2 cellular contexts compared by ENCODE assay signal in the genomic region with DNA sequence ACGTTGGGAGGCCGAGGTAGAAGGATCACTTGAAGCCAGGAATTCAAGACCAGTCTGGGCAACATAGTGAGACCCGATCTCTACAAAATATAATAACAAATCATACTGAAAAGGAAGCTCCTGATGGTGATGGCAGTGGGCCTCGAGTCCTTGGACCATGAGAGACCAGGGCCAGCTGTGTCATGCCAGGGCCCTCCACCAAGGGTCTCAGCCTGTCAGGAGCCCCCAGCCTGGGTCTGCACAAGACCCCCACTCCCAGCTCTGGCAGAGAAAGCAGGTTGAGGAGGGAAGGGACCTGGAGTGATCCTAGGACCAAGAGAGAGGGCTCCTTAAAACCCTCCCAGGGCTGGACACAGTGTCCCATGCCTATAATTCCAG.
A peak's percentile ranks its signal among the peaks of the same experiment; 100 is the strongest.
TF ChIP-seq lines count a peak whose summit lies in the region.

No MANE protein-coding gene starts in this region.

TF ChIP-seq in GM12891, 5 proteins besides CTCF, POLR2A, EP300 and RAD21:
- TF ChIP-seq PAX5 (IDR thresholded peaks at IDR 0.05; ENCODE audit: insufficient read depth, low read length, severe bottlenecking) (no peak), POLR2AphosphoS5 (IDR thresholded peaks at IDR 0.05; ENCODE audit: low read depth, low read length) (0 out of 2 replicates have a peak, but pooled peaks have one; percentile 7)
TF ChIP-seq in GM12891: peak in this region for 1.

TF ChIP-seq in K562, 482 proteins besides CTCF, POLR2A, EP300 and RAD21:
- TF ChIP-seq, protein P1, sequence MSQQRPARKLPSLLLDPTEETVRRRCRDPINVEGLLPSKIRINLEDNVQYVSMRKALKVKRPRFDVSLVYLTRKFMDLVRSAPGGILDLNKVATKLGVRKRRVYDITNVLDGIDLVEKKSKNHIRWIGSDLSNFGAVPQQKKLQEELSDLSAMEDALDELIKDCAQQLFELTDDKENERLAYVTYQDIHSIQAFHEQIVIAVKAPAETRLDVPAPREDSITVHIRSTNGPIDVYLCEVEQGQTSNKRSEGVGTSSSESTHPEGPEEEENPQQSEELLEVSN (IDR thresholded peaks at IDR 0.05; ENCODE audit: borderline replicate concordance in 1 of 2, extremely low read depth in 1 of 2, insufficient read depth in 1 of 2, insufficient read length in 1 of 2, low read depth in 1 of 2, low read length in 1 of 2, poor library complexity in 1 of 2, severe bottlenecking in 1 of 2), result peak in 1 of 2 experiments; percentile 0
- TF ChIP-seq VEZF1 (CRISPR knock-in tag; IDR thresholded peaks at IDR 0.05) (no peak), NR2F6 (CRISPR knock-in tag; IDR thresholded peaks at IDR 0.05) (0 out of 2 replicates have a peak, but pooled peaks have one; percentile 6)
- TF ChIP-seq, protein P2, sequence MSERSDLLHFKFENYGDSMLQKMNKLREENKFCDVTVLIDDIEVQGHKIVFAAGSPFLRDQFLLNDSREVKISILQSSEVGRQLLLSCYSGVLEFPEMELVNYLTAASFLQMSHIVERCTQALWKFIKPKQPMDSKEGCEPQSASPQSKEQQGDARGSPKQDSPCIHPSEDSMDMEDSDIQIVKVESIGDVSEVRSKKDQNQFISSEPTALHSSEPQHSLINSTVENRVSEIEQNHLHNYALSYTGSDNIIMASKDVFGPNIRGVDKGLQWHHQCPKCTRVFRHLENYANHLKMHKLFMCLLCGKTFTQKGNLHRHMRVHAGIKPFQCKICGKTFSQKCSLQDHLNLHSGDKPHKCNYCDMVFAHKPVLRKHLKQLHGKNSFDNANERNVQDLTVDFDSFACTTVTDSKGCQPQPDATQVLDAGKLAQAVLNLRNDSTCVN (CRISPR knock-in tag; IDR thresholded peaks at IDR 0.05), result 0 out of 2 replicates have a peak, but pooled peaks have one; percentile 5
